ENCODE assay signal across 16 cellular contexts in the genomic region with DNA sequence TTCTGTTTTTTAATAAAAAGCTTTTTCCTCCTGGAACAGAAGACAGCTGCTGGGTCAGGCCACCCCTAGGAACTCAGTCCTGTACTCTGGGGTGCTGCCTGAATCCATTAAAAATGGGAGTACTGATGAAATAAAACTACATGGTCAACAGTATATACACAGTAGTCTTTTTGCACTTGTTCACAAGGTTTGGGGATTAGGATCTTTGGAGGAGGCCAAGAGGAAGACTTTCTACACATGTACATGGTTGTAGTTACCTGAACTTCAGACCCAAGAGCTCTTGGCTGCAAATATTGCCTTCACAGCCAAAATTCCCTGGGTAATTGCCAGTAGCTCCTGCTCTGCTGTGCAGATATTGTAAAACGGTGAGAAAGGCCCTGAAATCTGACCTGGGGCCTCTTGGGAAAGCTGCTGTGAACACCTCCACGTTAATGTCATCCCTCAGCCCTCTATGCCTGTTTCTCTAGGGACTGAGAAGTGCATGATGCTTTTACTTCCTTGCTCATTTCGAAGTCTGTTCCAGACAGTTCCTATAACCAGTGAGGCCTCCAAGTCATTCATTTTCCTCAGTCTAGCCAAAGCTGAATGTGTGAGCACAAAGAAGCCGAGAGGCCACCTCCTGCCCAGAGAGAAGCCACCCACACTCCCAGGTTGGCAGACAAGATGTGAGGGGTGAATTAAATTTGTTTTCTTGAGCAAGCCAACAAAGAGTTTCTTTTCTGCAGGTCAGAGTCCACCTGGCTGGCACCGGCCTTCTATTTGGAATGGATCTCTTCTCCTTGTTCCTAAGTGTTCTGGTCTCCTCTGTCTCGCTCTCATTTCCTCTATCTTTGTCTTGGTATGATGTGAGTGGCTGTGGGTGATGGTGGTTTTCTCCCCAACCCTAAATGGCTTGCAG. TPM values are rescaled to one million over a fixed set of nuclear protein-coding genes. Genes with fewer than 3 reads are reported as not detected.
A peak's percentile ranks its signal among the peaks of the same experiment; 100 is the strongest.
DNase-seq lines count a peak whose midpoint lies in the region; ATAC-seq and TF ChIP-seq lines count a peak whose summit lies in the region.
"Had no signal": no experiment of that assay in that cellular context is flagged by ENCODE, and none has a peak within 500 bp of the region (broad histone marks: within the 10 kb centered on the region; RNA-seq: fewer than 3 reads in every experiment).

No MANE protein-coding gene starts in this region.

- peak overlapping the region; percentile 98 for H3K27ac ChIP-seq in 22Rv1
- H3K27ac ChIP-seq: psoas muscle had no signal

- no peak overlapping the region for H3K4me3 ChIP-seq in adipocyte (ENCODE audit: low read length)
- H3K4me3 ChIP-seq: psoas muscle, thoracic aorta had no signal

- H3K9me3 Mint-ChIP-seq in mesothelial cell of epicardium: no peaks in the 10 kb centered on the region
- no peaks in the 10 kb centered on the region for H3K9me3 Mint-ChIP-seq in activated CD8-positive, alpha-beta T cell treated with anti-CD3 and anti-CD28 coated beads, Interleukin-2, amount 10 ng/mL, durations not matched to agents 7 days and 5 days (ENCODE audit: insufficient read depth)
- H3K9me3 Mint-ChIP-seq: activated T-cell treated with anti-CD3 and anti-CD28 coated beads, Interleukin-2, amount 50 U/mL, for 4 hours; central memory CD8-positive, alpha-beta T cell; WTC11 had no signal

- in situ Hi-C loops in KBM-7 (cut with MboI; ENCODE audit: low pct_unique_long_range_greater_than_20kb, low sequenced_read_pairs): no loop called here

- no peaks in the 10 kb centered on the region for H3K9me3 ChIP-seq in adipocyte (ENCODE audit: control insufficient read depth, low read length)
- H3K9me3 ChIP-seq: BE2C, psoas muscle, thoracic aorta had no signal

- no peak overlapping the region for H3K4me3 Mint-ChIP-seq in mesothelial cell of epicardium
- no peak overlapping the region for H3K4me3 Mint-ChIP-seq in activated CD8-positive, alpha-beta T cell treated with anti-CD3 and anti-CD28 coated beads, Interleukin-2, amount 10 ng/mL, durations not matched to agents 7 days and 5 days
- H3K4me3 Mint-ChIP-seq: activated T-cell treated with anti-CD3 and anti-CD28 coated beads, Interleukin-2, amount 50 U/mL, for 4 hours; central memory CD8-positive, alpha-beta T cell; WTC11 had no signal

- no peak for ATAC-seq in activated CD8-positive, alpha-beta T cell treated with anti-CD3 and anti-CD28 coated beads, Interleukin-2, amount 10 ng/mL, durations not matched to agents 7 days and 5 days
- ATAC-seq: activated T-cell treated with anti-CD3 and anti-CD28 coated beads, Interleukin-2, amount 50 U/mL, for 4 hours; psoas muscle; WTC11 had no signal

- peaks cover 18% of the 10 kb centered on the region for H3K36me3 Mint-ChIP-seq in mesothelial cell of epicardium
- peaks cover 25% of the 10 kb centered on the region for H3K36me3 Mint-ChIP-seq in activated CD8-positive, alpha-beta T cell treated with anti-CD3 and anti-CD28 coated beads, Interleukin-2, amount 10 ng/mL, durations not matched to agents 7 days and 5 days (ENCODE audit: low read depth)

- H3K36me3 ChIP-seq in adipocyte (ENCODE audit: control insufficient read depth, insufficient read depth, low read length, severe bottlenecking): peaks cover 42% of the 10 kb centered on the region

- H3K4me1 Mint-ChIP-seq in mesothelial cell of epicardium: peaks cover 35% of the 10 kb centered on the region
- no peaks in the 10 kb centered on the region for H3K4me1 Mint-ChIP-seq in activated CD8-positive, alpha-beta T cell treated with anti-CD3 and anti-CD28 coated beads, Interleukin-2, amount 10 ng/mL, durations not matched to agents 7 days and 5 days (ENCODE audit: low read depth)

- peak overlapping the region; percentile 50 for H3K27ac Mint-ChIP-seq in mesothelial cell of epicardium
- H3K27ac Mint-ChIP-seq in activated CD8-positive, alpha-beta T cell treated with anti-CD3 and anti-CD28 coated beads, Interleukin-2, amount 10 ng/mL, durations not matched to agents 7 days and 5 days: no peak overlapping the region

- POLR2A ChIA-PET in activated CD8-positive, alpha-beta T cell treated with anti-CD3 and anti-CD28 coated beads, Interleukin-2, amount 10 ng/mL, durations not matched to agents 7 days and 5 days (lab: Charles Lee): no interaction called here

- peaks cover 68% of the 10 kb centered on the region for H3K4me1 ChIP-seq in adipocyte (ENCODE audit: control insufficient read depth, insufficient read depth, low read length)

- TF ChIP-seq CTCF in 22Rv1 (IDR thresholded peaks at IDR 0.05): no peak
- no peak for TF ChIP-seq CTCF in mesothelial cell of epicardium (IDR thresholded peaks at IDR 0.05; ENCODE audit: unreplicated experiment)

- peak overlapping the region; percentile 39 for H3K9ac ChIP-seq in adipocyte (ENCODE audit: low read length)

- DNase-seq in LoVo (ENCODE audit: low spot score): peak; percentile 50
- DNase-seq in adipocyte (ENCODE audit: low read depth): no peak
- no peak for DNase-seq in mesothelial cell of epicardium (ENCODE audit: low spot score in 2 of 2, unreplicated experiment in 2 of 2)
- DNase-seq in NCI-H526 (lab: John Stamatoyannopoulos, UW): no peak
- DNase-seq in activated CD8-positive, alpha-beta T cell treated with anti-CD3 and anti-CD28 coated beads, Interleukin-2, amount 10 ng/mL, durations not matched to agents 7 days and 5 days: no peak
- DNase-seq in KBM-7: no peak
- no peak for DNase-seq in stimulated activated naive CD4-positive, alpha-beta T cell treated with Interleukin-2 at 50 U/mL for 16 hours (lab: John Stamatoyannopoulos, UW)
- DNase-seq: activated T-cell treated with anti-CD3 and anti-CD28 coated beads, Interleukin-2, amount 50 U/mL, for 4 hours; BE2C; islet precursor cell; psoas muscle; SIG-M5 had no signal

- H3K27me3 ChIP-seq in adipocyte (replicated peaks; ENCODE audit: control insufficient read depth, insufficient read depth, low read length): no peaks in the 10 kb centered on the region
- H3K27me3 ChIP-seq: BE2C had no signal

- no peaks in the 10 kb centered on the region for H3K27me3 Mint-ChIP-seq in mesothelial cell of epicardium (ENCODE audit: low read depth)
- H3K27me3 Mint-ChIP-seq in activated CD8-positive, alpha-beta T cell treated with anti-CD3 and anti-CD28 coated beads, Interleukin-2, amount 10 ng/mL, durations not matched to agents 7 days and 5 days (ENCODE audit: low read depth): no peaks in the 10 kb centered on the region

- CTCF ChIA-PET in activated CD8-positive, alpha-beta T cell treated with anti-CD3 and anti-CD28 coated beads, Interleukin-2, amount 10 ng/mL, durations not matched to agents 7 days and 5 days (lab: Charles Lee): interaction anchor here (1.3 to 2.8 kb wide), 2 partner anchors 61 to 66 kb away, joined by 3 to 9 read pairs; no protein-coding TSS in a partner anchor

RNA-seq across cellular contexts. Expression of gene ANKRD40, which starts 15.9 kb away (rescaled TPM):
- 35.9 to 38.8 TPM (median 37.6 TPM) in 3 replicates for total RNA-seq in mesothelial cell of epicardium
- total RNA-seq in activated CD8-positive, alpha-beta T cell treated with anti-CD3 and anti-CD28 coated beads, Interleukin-2, amount 10 ng/mL, durations not matched to agents 7 days and 5 days: 10 to 100 TPM; 28.9 to 31.2 TPM

RNA-seq across cellular contexts. Expression of gene LUC7L3, which starts 27.6 kb away (rescaled TPM):
- 240 to 261 TPM (median 252 TPM) in 3 replicates for total RNA-seq in mesothelial cell of epicardium
- 100 to 1,000 TPM; 112 to 116 TPM for total RNA-seq in activated CD8-positive, alpha-beta T cell treated with anti-CD3 and anti-CD28 coated beads, Interleukin-2, amount 10 ng/mL, durations not matched to agents 7 days and 5 days

RNA-seq across cellular contexts. Expression of gene ABCC3, which starts 57.1 kb away (rescaled TPM):
- total RNA-seq in mesothelial cell of epicardium: 0.44 to 1.2 TPM (median 0.93 TPM) in 3 replicates
- not detected for total RNA-seq in activated CD8-positive, alpha-beta T cell treated with anti-CD3 and anti-CD28 coated beads, Interleukin-2, amount 10 ng/mL, durations not matched to agents 7 days and 5 days
